Comparison of ENCODE assay signal across 8 cellular contexts in the genomic region with DNA sequence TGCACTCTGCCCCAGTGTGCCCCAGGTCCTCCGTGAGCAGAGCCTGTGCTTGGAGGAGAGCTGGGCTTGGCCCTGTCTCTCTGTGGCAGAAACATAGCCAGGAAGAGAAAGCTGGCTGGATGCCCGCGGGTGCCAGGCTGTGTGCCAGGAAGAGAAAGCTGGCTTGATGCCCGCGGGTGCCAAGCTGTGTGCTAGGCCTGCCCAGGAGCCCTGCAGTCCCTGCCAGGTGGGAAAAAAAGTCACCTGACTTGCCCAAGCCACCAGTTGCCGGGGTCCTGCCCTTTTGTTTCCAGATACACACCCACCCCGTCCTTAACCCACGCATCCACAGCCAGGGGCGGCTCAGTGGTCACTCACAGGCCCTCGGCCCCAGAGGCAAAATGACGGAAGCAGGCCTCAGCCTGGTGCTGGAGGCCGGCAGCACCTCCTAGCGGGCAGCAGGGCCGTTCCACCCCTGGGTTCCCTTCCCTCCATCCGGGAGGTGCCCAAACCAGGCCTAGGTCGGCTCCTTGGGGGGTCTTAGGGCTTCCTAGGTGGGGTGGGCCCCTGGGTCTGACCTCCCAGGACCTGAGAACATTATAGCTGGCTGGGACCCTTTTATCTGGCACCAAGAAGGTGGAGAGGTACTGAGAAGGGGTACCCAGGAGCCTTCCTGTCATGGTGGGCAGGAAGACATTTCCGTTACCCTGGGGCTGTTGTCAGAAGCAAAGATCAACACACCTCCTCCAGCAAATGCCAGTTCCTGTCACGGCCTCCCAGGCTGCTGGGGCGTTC. TPM values are rescaled to one million over a fixed set of nuclear protein-coding genes. Genes with fewer than 3 reads are reported as not detected.
A peak's percentile ranks its signal among the peaks of the same experiment; 100 is the strongest.
DNase-seq lines count a peak whose midpoint lies in the region; ATAC-seq and TF ChIP-seq lines count a peak whose summit lies in the region.

No MANE protein-coding gene starts in this region.

- peak overlapping the region; percentile 85 to 98 for H3K27ac Mint-ChIP-seq in natural killer cell

- no peaks in the 10 kb centered on the region for H3K36me3 Mint-ChIP-seq in natural killer cell

- CTCF ChIA-PET in GM10248 (lab: Yijun Ruan, JAX), result interaction anchor here (0.9 to 3.2 kb wide), 9 partner anchors 9 to 118 kb away, joined by 3 to 13 read pairs (median 3); partner anchors contain the start of gene ITGB2

- ATAC-seq in natural killer cell, result peak; percentile 54 to 74 (median 62)
- no peak for ATAC-seq in GM18873 (IDR thresholded peaks at IDR 0.05; ENCODE audit: low FRiP score, unreplicated experiment)
- ATAC-seq in HG03039 (IDR thresholded peaks at IDR 0.05; ENCODE audit: unreplicated experiment), result no peak

- peak overlapping the region; percentile 85 for H3K4me3 Mint-ChIP-seq in natural killer cell

- intact Hi-C loops in natural killer cell (cut with micrococcal nuclease), result loop anchor here (1.0 to 5.0 kb wide), 2 partner anchors 19 to 109 kb away; partner anchors contain the start of gene UBE2G2

- no peaks in the 10 kb centered on the region for H3K9me3 Mint-ChIP-seq in natural killer cell

- TF ChIP-seq CTCF in GM10248 (IDR thresholded peaks at IDR 0.05; ENCODE audit: control extremely low read depth, extremely low read depth, low read depth, missing control alignments) (peak; percentile 47), natural killer cell (IDR thresholded peaks at IDR 0.05) (peak; percentile 78)

- no peak for DNase-seq in GM10248 (ENCODE audit: extremely low spot score)
- peak; percentile 81 for DNase-seq in NCI-H1694 (lab: John Stamatoyannopoulos, UW)
- peak; percentile 72 for DNase-seq in activated CD4-positive, alpha-beta T cell treated with anti-CD3 and anti-CD28 coated beads for 48 hours
- peak; percentile 43 for DNase-seq in effector CD4-positive, alpha-beta T cell
- DNase-seq in natural killer cell, result peak; percentile 63
- DNase-seq in NOMO-1 (lab: John Stamatoyannopoulos, UW; ENCODE audit: unreplicated experiment in 2 of 2), result no peak

- POLR2A ChIA-PET in GM10248 (lab: Yijun Ruan, JAX), result interaction anchor here (1.2 kb wide), 1 partner anchor 9 kb away, joined by 4 read pairs; the partner anchor contains the start of gene ITGB2

- H3K27me3 Mint-ChIP-seq in natural killer cell (ENCODE audit: low read depth in 2 of 2), result no peaks in the 10 kb centered on the region

- peaks cover 63 to 78% of the 10 kb centered on the region in 2 donors for H3K4me1 Mint-ChIP-seq in natural killer cell

RNA-seq across cellular contexts. Expression of gene ITGB2, which starts 9.1 kb away (rescaled TPM):
- 1,000 to 10,000 TPM; 1,223 to 1,393 (median 1,250) TPM for total RNA-seq in natural killer cell

RNA-seq across cellular contexts. Expression of gene SLX9, which starts 28.3 kb away (rescaled TPM):
- total RNA-seq in natural killer cell, result 10 to 100 TPM; 12.8 to 22.9 (median 20.0) TPM

RNA-seq across cellular contexts. Expression of gene PTTG1IP, which starts 38.1 kb away (rescaled TPM):
- total RNA-seq in natural killer cell, result 100 to 1,000 TPM in 2 of 3 donors, 10 to 100 TPM in 1; 96.8 to 144 (median 126) TPM

Comparison
In these comparisons a context has a peak if more than half of its experiments do, and no peak if none do; other contexts are left out.
1. DNase-seq: peak in NCI-H1694 (single experiment), activated CD4-positive, alpha-beta T cell treated with anti-CD3 and anti-CD28 coated beads for 48 hours (single experiment), effector CD4-positive, alpha-beta T cell (single experiment) and natural killer cell (single experiment); none in GM10248 (single experiment) and NOMO-1 (0 of 2).
2. ATAC-seq: peak in natural killer cell (3 of 3); none in GM18873 (single experiment) and HG03039 (single experiment).